ENCODE assay signal across 2 cellular contexts in the genomic region with DNA sequence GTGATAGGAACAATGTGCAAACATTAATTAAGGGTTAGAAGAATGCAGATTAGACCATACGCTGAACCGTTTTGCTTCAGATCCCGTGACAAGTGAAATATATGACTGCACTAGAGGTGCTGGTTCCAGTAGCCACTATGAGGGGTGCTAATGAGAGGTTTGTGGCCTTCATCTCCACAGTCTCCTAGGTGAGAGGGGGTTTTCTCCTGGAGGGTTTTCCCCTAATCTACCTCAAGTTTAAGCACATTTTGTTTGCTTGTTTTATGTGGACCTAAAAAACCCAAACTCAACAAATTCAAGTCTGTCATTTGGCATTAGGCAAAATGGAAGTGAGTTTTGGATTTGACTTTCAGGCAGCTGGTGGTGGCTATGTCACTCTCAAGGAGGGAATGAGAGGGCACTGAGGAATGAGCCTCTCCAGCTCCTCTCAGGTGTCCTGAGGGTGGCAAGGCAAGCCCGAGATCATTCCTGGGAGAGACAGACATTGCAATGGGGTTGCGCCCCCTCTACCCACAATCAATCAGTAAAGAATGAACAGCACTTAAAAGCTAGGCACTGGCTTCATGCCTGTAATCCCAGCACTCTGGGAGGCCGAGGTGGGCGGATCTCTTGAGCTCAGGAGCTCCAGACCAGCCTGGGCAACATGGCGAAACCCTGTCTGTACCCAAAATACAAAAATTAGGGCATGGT.
A peak's percentile ranks its signal among the peaks of the same experiment; 100 is the strongest.
TF ChIP-seq lines count a peak whose summit lies in the region.

No MANE protein-coding gene starts in this region.

TF ChIP-seq in HCT116, 20 proteins besides CTCF, POLR2A, EP300 and RAD21:
- no peak for TF ChIP-seq JUND (IDR thresholded peaks at IDR 0.05)

TF ChIP-seq in HepG2, 621 proteins besides CTCF, POLR2A, EP300 and RAD21:
- TF ChIP-seq, protein P1, sequence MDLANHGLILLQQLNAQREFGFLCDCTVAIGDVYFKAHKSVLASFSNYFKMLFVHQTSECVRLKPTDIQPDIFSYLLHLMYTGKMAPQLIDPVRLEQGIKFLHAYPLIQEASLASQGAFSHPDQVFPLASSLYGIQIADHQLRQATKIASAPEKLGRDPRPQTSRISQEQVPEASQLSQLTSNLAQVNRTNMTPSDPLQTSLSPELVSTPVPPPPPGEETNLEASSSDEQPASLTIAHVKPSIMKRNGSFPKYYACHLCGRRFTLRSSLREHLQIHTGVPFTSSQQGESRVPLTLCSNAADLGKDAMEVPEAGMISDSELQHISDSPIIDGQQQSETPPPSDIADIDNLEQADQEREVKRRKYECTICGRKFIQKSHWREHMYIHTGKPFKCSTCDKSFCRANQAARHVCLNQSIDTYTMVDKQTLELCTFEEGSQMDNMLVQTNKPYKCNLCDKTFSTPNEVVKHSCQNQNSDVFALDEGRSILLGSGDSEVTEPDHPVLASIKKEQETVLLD (CRISPR knock-in tag; IDR thresholded peaks at IDR 0.05; ENCODE audit: low read depth), result 0 out of 2 replicates have a peak, but pooled peaks have one; percentile 1
- 0 out of 2 replicates have a peak, but pooled peaks have one; percentile 29 for TF ChIP-seq ZNF333 (CRISPR knock-in tag; IDR thresholded peaks at IDR 0.05; ENCODE audit: borderline replicate concordance)
- 0 out of 2 replicates have a peak, but pooled peaks have one; percentile 9 for TF ChIP-seq ZBTB3 (CRISPR knock-in tag; IDR thresholded peaks at IDR 0.05; ENCODE audit: borderline replicate concordance, low read depth)
- TF ChIP-seq, protein P2, sequence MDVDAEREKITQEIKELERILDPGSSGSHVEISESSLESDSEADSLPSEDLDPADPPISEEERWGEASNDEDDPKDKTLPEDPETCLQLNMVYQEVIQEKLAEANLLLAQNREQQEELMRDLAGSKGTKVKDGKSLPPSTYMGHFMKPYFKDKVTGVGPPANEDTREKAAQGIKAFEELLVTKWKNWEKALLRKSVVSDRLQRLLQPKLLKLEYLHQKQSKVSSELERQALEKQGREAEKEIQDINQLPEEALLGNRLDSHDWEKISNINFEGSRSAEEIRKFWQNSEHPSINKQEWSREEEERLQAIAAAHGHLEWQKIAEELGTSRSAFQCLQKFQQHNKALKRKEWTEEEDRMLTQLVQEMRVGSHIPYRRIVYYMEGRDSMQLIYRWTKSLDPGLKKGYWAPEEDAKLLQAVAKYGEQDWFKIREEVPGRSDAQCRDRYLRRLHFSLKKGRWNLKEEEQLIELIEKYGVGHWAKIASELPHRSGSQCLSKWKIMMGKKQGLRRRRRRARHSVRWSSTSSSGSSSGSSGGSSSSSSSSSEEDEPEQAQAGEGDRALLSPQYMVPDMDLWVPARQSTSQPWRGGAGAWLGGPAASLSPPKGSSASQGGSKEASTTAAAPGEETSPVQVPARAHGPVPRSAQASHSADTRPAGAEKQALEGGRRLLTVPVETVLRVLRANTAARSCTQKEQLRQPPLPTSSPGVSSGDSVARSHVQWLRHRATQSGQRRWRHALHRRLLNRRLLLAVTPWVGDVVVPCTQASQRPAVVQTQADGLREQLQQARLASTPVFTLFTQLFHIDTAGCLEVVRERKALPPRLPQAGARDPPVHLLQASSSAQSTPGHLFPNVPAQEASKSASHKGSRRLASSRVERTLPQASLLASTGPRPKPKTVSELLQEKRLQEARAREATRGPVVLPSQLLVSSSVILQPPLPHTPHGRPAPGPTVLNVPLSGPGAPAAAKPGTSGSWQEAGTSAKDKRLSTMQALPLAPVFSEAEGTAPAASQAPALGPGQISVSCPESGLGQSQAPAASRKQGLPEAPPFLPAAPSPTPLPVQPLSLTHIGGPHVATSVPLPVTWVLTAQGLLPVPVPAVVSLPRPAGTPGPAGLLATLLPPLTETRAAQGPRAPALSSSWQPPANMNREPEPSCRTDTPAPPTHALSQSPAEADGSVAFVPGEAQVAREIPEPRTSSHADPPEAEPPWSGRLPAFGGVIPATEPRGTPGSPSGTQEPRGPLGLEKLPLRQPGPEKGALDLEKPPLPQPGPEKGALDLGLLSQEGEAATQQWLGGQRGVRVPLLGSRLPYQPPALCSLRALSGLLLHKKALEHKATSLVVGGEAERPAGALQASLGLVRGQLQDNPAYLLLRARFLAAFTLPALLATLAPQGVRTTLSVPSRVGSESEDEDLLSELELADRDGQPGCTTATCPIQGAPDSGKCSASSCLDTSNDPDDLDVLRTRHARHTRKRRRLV (CRISPR knock-in tag; IDR thresholded peaks at IDR 0.05), result 0 out of 2 replicates have a peak, but pooled peaks have one; percentile 4
- TF ChIP-seq ZFP36 (IDR thresholded peaks at IDR 0.05; ENCODE audit: borderline replicate concordance, low read depth, low read length, partially characterized antibody), result no peak
- no peak for TF ChIP-seq RBM39 (IDR thresholded peaks at IDR 0.05; ENCODE audit: low read depth, low read length, poor library complexity, severe bottlenecking)
- 0 out of 2 replicates have a peak, but pooled peaks have one; percentile 1 for TF ChIP-seq TBX2 (CRISPR knock-in tag; IDR thresholded peaks at IDR 0.05; ENCODE audit: borderline replicate concordance)
